In the genomic region with DNA sequence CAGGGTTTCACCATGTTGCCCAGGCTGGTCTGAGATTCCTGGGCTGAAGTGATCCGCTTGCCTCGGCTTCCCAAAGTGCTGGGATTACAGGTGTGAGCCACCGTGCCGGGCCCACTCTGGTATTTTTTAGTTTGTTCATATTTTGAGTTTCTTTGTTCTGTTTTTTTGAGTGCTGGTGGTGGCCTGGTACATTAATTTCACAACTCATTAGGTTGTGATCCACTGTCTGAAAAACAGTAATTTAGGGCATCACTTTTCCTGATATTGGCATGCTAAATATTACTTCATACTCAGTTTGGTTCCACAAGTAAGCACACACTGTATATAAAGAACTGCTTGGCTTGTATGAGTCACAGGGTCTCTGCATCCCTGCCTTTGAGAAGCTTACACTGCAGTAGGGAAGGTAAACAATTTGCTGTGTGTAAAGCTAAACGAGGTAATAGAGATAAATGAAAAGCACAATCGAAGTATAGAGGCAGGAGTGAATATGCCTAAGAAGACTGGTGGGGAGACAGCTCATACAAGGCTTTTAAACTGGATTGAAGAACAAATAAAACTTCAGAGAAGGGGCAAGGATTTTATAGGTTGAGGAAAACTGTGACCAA, we compare ENCODE assay signal across 9 cellular contexts. TPM values are rescaled to one million over a fixed set of nuclear protein-coding genes. Genes with fewer than 3 reads are reported as not detected.
A peak's percentile ranks its signal among the peaks of the same experiment; 100 is the strongest.
DNase-seq lines count a peak whose midpoint lies in the region; ATAC-seq, FAIRE-seq and TF ChIP-seq lines count a peak whose summit lies in the region.
"Had no signal": no experiment of that assay in that cellular context is flagged by ENCODE, and none has a peak within 500 bp of the region (broad histone marks: within the 10 kb centered on the region; RNA-seq: fewer than 3 reads in every experiment).

No MANE protein-coding gene starts in this region.

- H3K4me3 ChIP-seq in bronchial epithelial cell (ENCODE audit: low read depth, low read length) (no peak overlapping the region), uterus (no peak overlapping the region)
- H3K4me3 ChIP-seq: BLaER1 treated with 17β-estradiol and CSF1 and Interleukin-3, amounts not matched to agents 10 nM and 100 nM had no signal

- no peaks in the 10 kb centered on the region for H3K9me3 ChIP-seq in uterus

- intact Hi-C loops in uterus (cut with DNase I; ENCODE audit: low total_unique reads): no loop called here

- DNase-seq in activated naive CD4-positive, alpha-beta T cell treated with anti-CD3 and anti-CD28 coated beads, Interleukin-2, amount 50 U/mL, for 16 hours: no peak
- DNase-seq in bronchial epithelial cell (ENCODE audit: low read depth) (peak; percentile 63), mesothelial cell of epicardium (ENCODE audit: low spot score in 2 of 2, unreplicated experiment in 2 of 2) (no peak), uterus (no peak), NCI-H524 treated with DMSO at 0.1 percent for 48 hours (lab: John Stamatoyannopoulos, UW) (no peak), GM10266 (ENCODE audit: extremely low spot score) (no peak)

- TF ChIP-seq CTCF in bronchial epithelial cell (IDR thresholded peaks at IDR 0.05; ENCODE audit: insufficient read depth, low read length, severe bottlenecking) (no peak), mesothelial cell of epicardium (IDR thresholded peaks at IDR 0.05; ENCODE audit: unreplicated experiment) (no peak), uterus (IDR thresholded peaks at IDR 0.05) (no peak), GM10266 (IDR thresholded peaks at IDR 0.05; ENCODE audit: control insufficient read depth, insufficient read depth, low read depth, missing control alignments) (no peak)

- FAIRE-seq in bronchial epithelial cell (lab: Jason Lieb, UNC): no peak

- no peaks in the 10 kb centered on the region for H3K36me3 ChIP-seq in bronchial epithelial cell (ENCODE audit: control insufficient read depth, insufficient read depth, low read length)
- H3K36me3 ChIP-seq in uterus: no peaks in the 10 kb centered on the region

- ATAC-seq in GM21737 (IDR thresholded peaks at IDR 0.05; ENCODE audit: unreplicated experiment): no peak

- H3K27me3 Mint-ChIP-seq in activated naive CD4-positive, alpha-beta T cell treated with anti-CD3 and anti-CD28 coated beads, Interleukin-2, amount 50 U/mL, for 24 hours: no peaks in the 10 kb centered on the region
- H3K27me3 Mint-ChIP-seq in mesothelial cell of epicardium (ENCODE audit: low read depth): no peaks in the 10 kb centered on the region

- H3K27me3 ChIP-seq in bronchial epithelial cell (ENCODE audit: control insufficient read depth, insufficient read depth, low read length): no peaks in the 10 kb centered on the region
- no peaks in the 10 kb centered on the region for H3K27me3 ChIP-seq in uterus
- H3K27me3 ChIP-seq: BLaER1 treated with 17β-estradiol and CSF1 and Interleukin-3, amounts not matched to agents 10 nM and 100 nM had no signal

- H3K36me3 Mint-ChIP-seq in activated naive CD4-positive, alpha-beta T cell treated with anti-CD3 and anti-CD28 coated beads, Interleukin-2, amount 50 U/mL, for 24 hours: peaks cover 4% of the 10 kb centered on the region
- no peaks in the 10 kb centered on the region for H3K36me3 Mint-ChIP-seq in mesothelial cell of epicardium

- no peaks in the 10 kb centered on the region for H3K4me1 ChIP-seq in uterus

- H3K9me3 Mint-ChIP-seq in activated naive CD4-positive, alpha-beta T cell treated with anti-CD3 and anti-CD28 coated beads, Interleukin-2, amount 50 U/mL, for 24 hours: no peaks in the 10 kb centered on the region
- no peaks in the 10 kb centered on the region for H3K9me3 Mint-ChIP-seq in mesothelial cell of epicardium

- H3K27ac Mint-ChIP-seq in activated naive CD4-positive, alpha-beta T cell treated with anti-CD3 and anti-CD28 coated beads, Interleukin-2, amount 50 U/mL, for 24 hours: peak overlapping the region; percentile 83
- H3K27ac Mint-ChIP-seq in mesothelial cell of epicardium: peak overlapping the region; percentile 30

- H3K4me1 Mint-ChIP-seq in activated naive CD4-positive, alpha-beta T cell treated with anti-CD3 and anti-CD28 coated beads, Interleukin-2, amount 50 U/mL, for 24 hours: peaks cover 59% of the 10 kb centered on the region
- H3K4me1 Mint-ChIP-seq in mesothelial cell of epicardium: peaks cover 29% of the 10 kb centered on the region

- H3K27ac ChIP-seq in uterus: peak overlapping the region; percentile 3 to 55

- TF ChIP-seq POLR2A in uterus (IDR thresholded peaks at IDR 0.05): no peak

- no peak overlapping the region for H3K4me3 Mint-ChIP-seq in activated naive CD4-positive, alpha-beta T cell treated with anti-CD3 and anti-CD28 coated beads, Interleukin-2, amount 50 U/mL, for 24 hours
- H3K4me3 Mint-ChIP-seq in mesothelial cell of epicardium: no peak overlapping the region

RNA-seq across cellular contexts. Expression of a gene that starts 7.7 kb away (rescaled TPM):
- 20.0 and 23.9 TPM in 2 replicates for total RNA-seq in bronchial epithelial cell
- 41.5 to 44.0 TPM (median 43.4 TPM) in 3 replicates for total RNA-seq in mesothelial cell of epicardium
- total RNA-seq in uterus: 10 to 100 TPM; 22.3 to 52.7 (median 42.4) TPM
